Comparison of ENCODE assay signal across 24 cellular contexts in genomic region chr19:29514525-29515232, GRCh38. TPM values are rescaled to one million over a fixed set of nuclear protein-coding genes. Genes with fewer than 3 reads are reported as not detected.
DNase-seq lines count a peak whose midpoint lies in the region; ATAC-seq and TF ChIP-seq lines count a peak whose summit lies in the region.
"Had no signal": no experiment of that assay in that cellular context is flagged by ENCODE, and none has a peak within 500 bp of the region (broad histone marks: within the 10 kb centered on the region; RNA-seq: fewer than 3 reads in every experiment).

No MANE protein-coding gene starts in this region.

- no peaks in the 10 kb centered on the region for H3K9me3 Mint-ChIP-seq in activated naive CD8-positive, alpha-beta T cell treated with anti-CD3 and anti-CD28 coated beads, Interleukin-2, amount 50 U/mL, for 24 hours
- no peaks in the 10 kb centered on the region for H3K9me3 Mint-ChIP-seq in activated naive CD8-positive, alpha-beta T cell treated with anti-CD3 and anti-CD28 coated beads for 36 hours
- peaks cover 8% of the 10 kb centered on the region for H3K9me3 Mint-ChIP-seq in memory B cell
- H3K9me3 Mint-ChIP-seq: activated naive CD4-positive, alpha-beta T cell treated with anti-CD3 and anti-CD28 coated beads, Interleukin-2, amount 50 U/mL, for 24 hours had no signal

- H3K4me3 Mint-ChIP-seq in activated naive CD8-positive, alpha-beta T cell treated with anti-CD3 and anti-CD28 coated beads, Interleukin-2, amount 50 U/mL, for 24 hours: no peak overlapping the region
- no peak overlapping the region for H3K4me3 Mint-ChIP-seq in activated naive CD8-positive, alpha-beta T cell treated with anti-CD3 and anti-CD28 coated beads for 36 hours
- H3K4me3 Mint-ChIP-seq in memory B cell: no peak overlapping the region
- H3K4me3 Mint-ChIP-seq: activated naive CD4-positive, alpha-beta T cell treated with anti-CD3 and anti-CD28 coated beads, Interleukin-2, amount 50 U/mL, for 24 hours; B cell had no signal

- no peak overlapping the region for H3K27ac Mint-ChIP-seq in activated naive CD8-positive, alpha-beta T cell treated with anti-CD3 and anti-CD28 coated beads, Interleukin-2, amount 50 U/mL, for 24 hours
- no peak overlapping the region for H3K27ac Mint-ChIP-seq in activated naive CD8-positive, alpha-beta T cell treated with anti-CD3 and anti-CD28 coated beads for 36 hours
- H3K27ac Mint-ChIP-seq in memory B cell: peak overlapping the region; percentile 10
- H3K27ac Mint-ChIP-seq: activated naive CD4-positive, alpha-beta T cell treated with anti-CD3 and anti-CD28 coated beads, Interleukin-2, amount 50 U/mL, for 24 hours; B cell; progenitor cell of endocrine pancreas had no signal

- H3K4me1 Mint-ChIP-seq in activated naive CD8-positive, alpha-beta T cell treated with anti-CD3 and anti-CD28 coated beads, Interleukin-2, amount 50 U/mL, for 24 hours: no peaks in the 10 kb centered on the region
- no peaks in the 10 kb centered on the region for H3K4me1 Mint-ChIP-seq in activated naive CD8-positive, alpha-beta T cell treated with anti-CD3 and anti-CD28 coated beads for 36 hours
- H3K4me1 Mint-ChIP-seq in memory B cell: peaks cover 2% of the 10 kb centered on the region
- H3K4me1 Mint-ChIP-seq: activated naive CD4-positive, alpha-beta T cell treated with anti-CD3 and anti-CD28 coated beads, Interleukin-2, amount 50 U/mL, for 24 hours; B cell had no signal

- in situ Hi-C loops in GM13977 (cut with MboI; ENCODE audit: low pct_unique_long_range_greater_than_20kb, low sequenced_read_pairs, unreplicated experiment): no loop called here

- peaks cover 17% of the 10 kb centered on the region for H3K27me3 Mint-ChIP-seq in activated naive CD8-positive, alpha-beta T cell treated with anti-CD3 and anti-CD28 coated beads, Interleukin-2, amount 50 U/mL, for 24 hours
- peaks cover 44% of the 10 kb centered on the region for H3K27me3 Mint-ChIP-seq in activated naive CD8-positive, alpha-beta T cell treated with anti-CD3 and anti-CD28 coated beads for 36 hours
- peaks cover 2% of the 10 kb centered on the region for H3K27me3 Mint-ChIP-seq in memory B cell

- no peak for TF ChIP-seq CTCF in GM13977 (IDR thresholded peaks at IDR 0.05; ENCODE audit: extremely low read depth, insufficient read depth, missing control alignments)

- H3K36me3 Mint-ChIP-seq in activated naive CD8-positive, alpha-beta T cell treated with anti-CD3 and anti-CD28 coated beads, Interleukin-2, amount 50 U/mL, for 24 hours (ENCODE audit: low read depth): no peaks in the 10 kb centered on the region
- no peaks in the 10 kb centered on the region for H3K36me3 Mint-ChIP-seq in activated naive CD8-positive, alpha-beta T cell treated with anti-CD3 and anti-CD28 coated beads for 36 hours
- peaks cover 2% of the 10 kb centered on the region for H3K36me3 Mint-ChIP-seq in memory B cell
- H3K36me3 Mint-ChIP-seq: activated naive CD4-positive, alpha-beta T cell treated with anti-CD3 and anti-CD28 coated beads, Interleukin-2, amount 50 U/mL, for 24 hours had no signal

- ATAC-seq in activated naive CD8-positive, alpha-beta T cell treated with anti-CD3 and anti-CD28 coated beads, Interleukin-2, amount 50 U/mL, for 24 hours: peak; percentile 37
- ATAC-seq in memory B cell (ENCODE audit: low read depth) (peak; percentile 29), GM18873 (IDR thresholded peaks at IDR 0.05; ENCODE audit: low FRiP score, unreplicated experiment) (no peak)

- DNase-seq in activated naive CD8-positive, alpha-beta T cell treated with anti-CD3 and anti-CD28 coated beads, Interleukin-2, amount 50 U/mL, for 24 hours: no peak
- no peak for DNase-seq in activated naive CD8-positive, alpha-beta T cell treated with anti-CD3 and anti-CD28 coated beads for 36 hours
- DNase-seq in RKO (ENCODE audit: low spot score) (peak; percentile 36), memory B cell (ENCODE audit: low spot score in 2 of 2) (no peak), Ammon's horn (ENCODE audit: low spot score) (no peak), GM13977 (ENCODE audit: low spot score) (no peak), HK-2 (ENCODE audit: unreplicated experiment) (no peak)
- DNase-seq: activated CD8-positive, alpha-beta memory T cell treated with anti-CD3 and anti-CD28 coated beads, Interleukin-2, amount 50 U/mL, for 48 hours; hippocampal formation; islet precursor cell; MM.1S; NCI-H2029; NCI-H526 treated with DMSO at 0.1 percent for 48 hours; stimulated activated CD4-positive, alpha-beta T cell treated with anti-CD3 and anti-CD28 coated beads, Interleukin-4, amount 100 ng/mL, for 1 hour; T-helper 9 cell had no signal

RNA-seq across cellular contexts. Expression of gene VSTM2B, which starts 11.1 kb away (rescaled TPM):
- total RNA-seq in activated naive CD8-positive, alpha-beta T cell treated with anti-CD3 and anti-CD28 coated beads for 36 hours: not detected
- total RNA-seq: B cell, endothelial cell of umbilical vein, fibroblast of villous mesenchyme, lung, OCI-LY7, progenitor cell of endocrine pancreas, SK-MEL-5 had no signal
